ENCODE assay signal across 9 cellular contexts in the genomic region with DNA sequence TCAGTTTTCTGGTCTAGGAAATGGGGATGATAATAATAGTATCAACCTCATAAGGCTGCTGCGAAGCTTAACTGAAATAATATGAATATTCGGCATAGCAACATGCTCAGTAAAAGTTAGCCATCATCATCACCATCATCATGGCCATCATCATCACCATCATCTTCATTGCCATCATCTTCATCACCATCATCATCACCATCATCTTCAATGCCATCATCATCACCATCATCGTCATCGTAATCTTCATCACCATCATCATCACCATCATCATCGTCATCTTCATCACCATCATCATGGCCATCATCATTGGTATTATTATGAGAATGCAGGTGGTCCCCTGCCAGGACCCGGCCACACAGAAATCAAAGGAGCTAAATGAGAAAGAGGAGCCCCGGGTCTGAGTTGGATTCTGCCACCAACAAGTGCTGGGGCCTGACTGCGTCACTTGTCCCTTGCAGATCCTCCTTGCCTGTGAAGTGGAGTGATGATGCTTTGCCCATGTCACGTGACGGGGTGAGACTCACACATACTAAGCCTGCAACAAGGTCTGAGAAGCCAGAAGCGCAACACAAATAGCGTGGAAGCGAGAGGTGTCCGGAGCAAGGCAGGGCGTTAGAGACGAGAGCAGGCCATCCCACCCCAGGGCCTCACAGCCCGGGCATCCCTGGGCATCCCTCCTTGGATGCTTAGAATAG. TPM values are rescaled to one million over a fixed set of nuclear protein-coding genes. Genes with fewer than 3 reads are reported as not detected.
"Had no signal": no experiment of that assay in that cellular context is flagged by ENCODE, and none has a peak within 500 bp of the region (broad histone marks: within the 10 kb centered on the region; RNA-seq: fewer than 3 reads in every experiment).

No MANE protein-coding gene starts in this region.

- FAIRE-seq: astrocyte had no signal

- ATAC-seq: Right ventricle myocardium inferior had no signal

- DNase-seq: activated effector memory CD4-positive, alpha-beta T cell treated with Interleukin-2 at 50 U/mL for 16 hours; NCI-H1417 treated with DMSO at 0.1 percent for 48 hours; NCI-H2029 treated with DMSO at 0.1 percent for 48 hours; NCI-H510A treated with DMSO at 0.1 percent for 48 hours; NK-92 treated with Interleukin-12 subunit alpha and Interleukin-12 subunit beta, amount 100 ng/mL, for 24 hours had no signal

RNA-seq across cellular contexts. Expression of a gene that starts 46.1 kb away (rescaled TPM):
- total RNA-seq: activated CD8-positive, alpha-beta T cell treated with anti-CD3 and anti-CD28 coated beads for 36 hours; activated T-helper 1 cell treated with anti-CD3 and anti-CD28 coated beads, Interleukin-12 subunit alpha, Interleukin-12 subunit beta, Interleukin-2, Interleukin-4 antibody, amounts not matched to agents 30 ng/mL and 10 ng/mL and 1 ng/mL, durations not matched to agents 14 hours and 24 hours and 36 hours; astrocyte had no signal
